1 cellular context compared by ENCODE assay signal in the genomic region with DNA sequence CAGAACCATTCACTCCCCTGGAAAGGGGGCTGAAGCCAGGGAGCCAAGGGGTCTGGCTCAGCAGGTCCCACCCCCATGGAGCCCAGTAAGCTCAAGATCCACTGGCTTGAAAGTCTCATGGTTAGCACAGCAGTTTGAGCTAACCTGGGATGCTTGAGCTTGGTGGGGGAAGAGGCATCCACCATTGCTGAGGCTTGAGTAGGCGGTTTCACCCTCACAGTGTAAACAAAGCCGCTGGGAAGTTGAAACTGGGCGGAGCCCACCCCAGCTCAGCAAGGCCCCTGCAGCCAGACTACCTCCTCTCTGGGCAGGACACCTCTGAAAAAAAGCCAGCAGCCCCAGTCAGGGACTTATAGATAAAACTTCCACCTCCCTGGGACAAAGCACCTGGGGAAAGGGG.
TF ChIP-seq lines count a peak whose summit lies in the region.

No MANE protein-coding gene starts in this region.

TF ChIP-seq in GM23338, 12 proteins besides CTCF, POLR2A, EP300 and RAD21 (continued from another document):
- no peak for TF ChIP-seq ZNF331 (CRISPR knock-in tag; IDR thresholded peaks at IDR 0.05; ENCODE audit: low read depth)
